In the genomic region with DNA sequence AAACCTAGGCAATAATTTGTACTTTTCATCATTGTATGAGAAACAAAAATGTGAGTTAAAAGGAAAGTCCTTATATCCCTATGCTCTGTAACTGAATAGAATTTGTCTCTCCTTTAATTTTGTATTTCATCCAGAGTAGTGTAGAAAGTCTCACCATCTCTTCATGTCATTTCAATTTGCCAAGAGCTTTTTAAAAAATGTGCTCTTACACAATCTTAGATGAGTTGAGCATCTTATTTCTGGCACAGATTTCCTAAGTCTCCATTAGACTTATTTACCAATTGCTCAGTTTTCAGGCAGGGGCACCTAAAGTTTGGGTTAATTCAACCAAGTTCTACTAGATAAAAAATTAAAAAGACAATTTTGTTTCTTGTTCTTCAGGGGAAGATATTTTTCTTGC, we compare ENCODE assay signal across 18 cellular contexts.
DNase-seq lines count a peak whose midpoint lies in the region; ATAC-seq, FAIRE-seq and TF ChIP-seq lines count a peak whose summit lies in the region.
"Had no signal": no experiment of that assay in that cellular context is flagged by ENCODE, and none has a peak within 500 bp of the region (broad histone marks: within the 10 kb centered on the region; RNA-seq: fewer than 3 reads in every experiment).

No MANE protein-coding gene starts in this region.

- H3K4me2 ChIP-seq in GM23248 (ENCODE audit: unreplicated experiment) (no peak overlapping the region), GM12878 (ENCODE audit: control insufficient read depth, insufficient read depth) (no peak overlapping the region)
- H3K4me2 ChIP-seq: BLaER1 had no signal

- TF ChIP-seq EP300 in GM12878 (IDR thresholded peaks at IDR 0.05; ENCODE audit: borderline replicate concordance in 1 of 2, control insufficient read depth in 1 of 2, low read depth in 2 of 2, low read length in 2 of 2): no peak

- SMC1A ChIA-PET in GM12878 (lab: Charles Lee; ENCODE audit: uncharacterized antibody, unreplicated experiment): no interaction called here

- no peaks in the 10 kb centered on the region for H3F3A ChIP-seq in GM23248 (ENCODE audit: insufficient read depth)

- H3K9me3 ChIP-seq in GM23248 (ENCODE audit: low read depth): no peaks in the 10 kb centered on the region
- no peaks in the 10 kb centered on the region for H3K9me3 ChIP-seq in GM12878 (replicated peaks; ENCODE audit: control insufficient read depth, insufficient read depth, low read length)
- H3K9me3 ChIP-seq: BLaER1 had no signal

- in situ Hi-C loops in GM23248 (cut with MboI) (no loop called here), GM12878 (cut with MboI) (no loop called here)

- no TSS peak for BruUV-seq in GM12878 (replicated peaks; lab: Mats Ljungman, UMichigan)

- RAD21 ChIA-PET in GM12878 (lab: Charles Lee; ENCODE audit: unreplicated experiment): no interaction called here

- H3K9ac ChIP-seq in GM23248: no peak overlapping the region
- no peak overlapping the region for H3K9ac ChIP-seq in GM12878 (ENCODE audit: control insufficient read depth, insufficient read depth, low read length)
- H3K9ac ChIP-seq: BLaER1 had no signal

- TF ChIP-seq RAD21 in GM12878 (IDR thresholded peaks at IDR 0.05; ENCODE audit: insufficient read depth, low read depth, low read length): no peak

- peak; percentile 56 for FAIRE-seq in GM12878 (lab: Jason Lieb, UNC)
- FAIRE-seq: A204.1, GM18507, H1, HepG2, HTR-8/SVneo had no signal

- H2AFZ ChIP-seq in GM23248: no peak overlapping the region
- H2AFZ ChIP-seq in GM12878 (ENCODE audit: control insufficient read depth, low read depth, low read length): no peak overlapping the region

- TF ChIP-seq CTCF in GM12878 (IDR thresholded peaks at IDR 0.05 in 2 of 3, conservative IDR thresholded peaks at IDR 0.05 in 1 of 3; ENCODE audit: control insufficient read depth in 2 of 3, extremely low read depth in 1 of 3, insufficient read depth in 1 of 3, low read depth in 3 of 3, low read length in 3 of 3): no peak
- TF ChIP-seq CTCF in omental fat pad (IDR thresholded peaks at IDR 0.05): no peak
- TF ChIP-seq CTCF in coronary artery (IDR thresholded peaks at IDR 0.05): no peak

- H3K9me2 ChIP-seq in GM23248 (ENCODE audit: insufficient read depth): no peaks in the 10 kb centered on the region

- H3K27ac ChIP-seq in GM23248: no peak overlapping the region
- H3K27ac ChIP-seq in GM12878 (ENCODE audit: control insufficient read depth, insufficient read depth): no peak overlapping the region
- H3K27ac ChIP-seq in coronary artery: no peak overlapping the region
- H3K27ac ChIP-seq: BLaER1 had no signal

- H3K4me1 ChIP-seq in GM23248 (ENCODE audit: insufficient read depth) (no peaks in the 10 kb centered on the region), GM12878 (ENCODE audit: control insufficient read depth, insufficient read depth, low read length) (no peaks in the 10 kb centered on the region)
- H3K4me1 ChIP-seq: BLaER1 had no signal

- ATAC-seq in GM12878 (no peak), omental fat pad (ENCODE audit: low FRiP score) (peak; percentile 38), GM19455 (IDR thresholded peaks at IDR 0.05; ENCODE audit: unreplicated experiment) (no peak)
- ATAC-seq: HCT116, HepG2 had no signal

- TF ChIP-seq POLR2A in GM12878 (IDR thresholded peaks at IDR 0.05; ENCODE audit: low read depth, low read length): no peak

- H3K27me3 ChIP-seq in GM23248 (replicated peaks; ENCODE audit: insufficient read depth) (no peaks in the 10 kb centered on the region), GM12878 (replicated peaks in 1 of 2; ENCODE audit: control insufficient read depth in 2 of 2, insufficient read depth in 2 of 2, low read length in 1 of 2) (no peaks in the 10 kb centered on the region)
- H3K27me3 ChIP-seq: BLaER1 had no signal

- H3K4me3 ChIP-seq in GM23248 (no peak overlapping the region), GM12878 (no peak overlapping the region), coronary artery (no peak overlapping the region)
- H3K4me3 ChIP-seq: BLaER1 had no signal

- peak; percentile 41 for DNase-seq in GM23248
- DNase-seq in GM12878 (ENCODE audit: low read depth, low spot score): no peak
- DNase-seq in fibroblast of peridontal ligament (ENCODE audit: extremely low read depth): peak; percentile 43
- DNase-seq in omental fat pad (ENCODE audit: low spot score): no peak
- DNase-seq in coronary artery (ENCODE audit: low spot score): no peak
- no peak for DNase-seq in UCSD-AML1 (lab: John Stamatoyannopoulos, UW; ENCODE audit: unreplicated experiment)
- DNase-seq in activated gamma-delta T cell treated with Interleukin-2 at 50 U/mL for 16 hours: no peak
- DNase-seq: CD4-positive, CD25-positive, alpha-beta regulatory T cell; DMS53; GF-D8 had no signal

- CTCF ChIA-PET in GM12878 (lab: Yijun Ruan, JAX): no interaction called here

- POLR2A ChIA-PET in GM12878 (lab: Charles Lee): no interaction called here

- intact Hi-C loops in GM12878 (cut with micrococcal nuclease; ENCODE audit: unreplicated experiment): no loop called here

- H3K36me3 ChIP-seq in GM23248 (ENCODE audit: low read depth): no peaks in the 10 kb centered on the region
- H3K36me3 ChIP-seq in GM12878 (ENCODE audit: control insufficient read depth in 2 of 2, insufficient read depth in 2 of 2, low read length in 1 of 2): no peaks in the 10 kb centered on the region
- H3K36me3 ChIP-seq: BLaER1 had no signal

- no peaks in the 10 kb centered on the region for H3K79me2 ChIP-seq in GM23248 (ENCODE audit: insufficient read depth)
- H3K79me2 ChIP-seq in GM12878 (ENCODE audit: control insufficient read depth, insufficient read depth, low read length): no peaks in the 10 kb centered on the region

- H4K20me1 ChIP-seq in GM23248 (ENCODE audit: insufficient read depth) (no peaks in the 10 kb centered on the region), GM12878 (ENCODE audit: control insufficient read depth, insufficient read depth) (no peaks in the 10 kb centered on the region)
- H4K20me1 ChIP-seq: BLaER1 had no signal

TF ChIP-seq in GM12878, 131 proteins besides CTCF, POLR2A, EP300 and RAD21:
- TF ChIP-seq YY1 (IDR thresholded peaks at IDR 0.05; ENCODE audit: low read depth, low read length): no peak
- TF ChIP-seq MTA3 (IDR thresholded peaks at IDR 0.05; ENCODE audit: borderline replicate concordance, low read length): no peak
- TF ChIP-seq BACH1 (IDR thresholded peaks at IDR 0.05; ENCODE audit: borderline replicate concordance): no peak
- TF ChIP-seq DPF2 (IDR thresholded peaks at IDR 0.05): no peak
- no peak for TF ChIP-seq HDGF (IDR thresholded peaks at IDR 0.05)
- no peak for TF ChIP-seq SRF (IDR thresholded peaks at IDR 0.05; ENCODE audit: low read depth in 2 of 2, low read length in 2 of 2)
- TF ChIP-seq SIN3A (IDR thresholded peaks at IDR 0.05; ENCODE audit: low read depth, low read length): no peak
- TF ChIP-seq REST (IDR thresholded peaks at IDR 0.05; ENCODE audit: low read depth, low read length): no peak
- TF ChIP-seq, protein P1, sequence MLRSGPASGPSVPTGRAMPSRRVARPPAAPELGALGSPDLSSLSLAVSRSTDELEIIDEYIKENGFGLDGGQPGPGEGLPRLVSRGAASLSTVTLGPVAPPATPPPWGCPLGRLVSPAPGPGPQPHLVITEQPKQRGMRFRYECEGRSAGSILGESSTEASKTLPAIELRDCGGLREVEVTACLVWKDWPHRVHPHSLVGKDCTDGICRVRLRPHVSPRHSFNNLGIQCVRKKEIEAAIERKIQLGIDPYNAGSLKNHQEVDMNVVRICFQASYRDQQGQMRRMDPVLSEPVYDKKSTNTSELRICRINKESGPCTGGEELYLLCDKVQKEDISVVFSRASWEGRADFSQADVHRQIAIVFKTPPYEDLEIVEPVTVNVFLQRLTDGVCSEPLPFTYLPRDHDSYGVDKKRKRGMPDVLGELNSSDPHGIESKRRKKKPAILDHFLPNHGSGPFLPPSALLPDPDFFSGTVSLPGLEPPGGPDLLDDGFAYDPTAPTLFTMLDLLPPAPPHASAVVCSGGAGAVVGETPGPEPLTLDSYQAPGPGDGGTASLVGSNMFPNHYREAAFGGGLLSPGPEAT (IDR thresholded peaks at IDR 0.05; ENCODE audit: low read depth): no peak
- no peak for TF ChIP-seq ZNF217 (IDR thresholded peaks at IDR 0.05)
TF ChIP-seq in GM12878: peak in this region for 0.

Comparison
In these comparisons a context has a peak if more than half of its experiments do, and no peak if none do; other contexts are left out.
1. DNase-seq: peak in GM23248 (single experiment) and fibroblast of peridontal ligament (single experiment); none in GM12878 (single experiment), omental fat pad (single experiment), coronary artery (single experiment), UCSD-AML1 (single experiment) and activated gamma-delta T cell treated with Interleukin-2 at 50 U/mL for 16 hours (single experiment).